ENCODE assay signal across 15 cellular contexts in genomic region chr2:209685963-209686362, GRCh38.
DNase-seq lines count a peak whose midpoint lies in the region; ATAC-seq, FAIRE-seq and TF ChIP-seq lines count a peak whose summit lies in the region.
"Had no signal": no experiment of that assay in that cellular context is flagged by ENCODE, and none has a peak within 500 bp of the region (broad histone marks: within the 10 kb centered on the region; RNA-seq: fewer than 3 reads in every experiment).

No MANE protein-coding gene starts in this region.

- no peaks in the 10 kb centered on the region for H3K27me3 ChIP-seq in neural progenitor cell

- no peak overlapping the region for H3K4me3 ChIP-seq in neural progenitor cell
- H3K4me3 ChIP-seq in kidney (ENCODE audit: low read length in 2 of 2): no peak overlapping the region

- peak overlapping the region; percentile 7 for H3K27ac Mint-ChIP-seq in neural progenitor cell

- H3K27ac ChIP-seq in neural progenitor cell (no peak overlapping the region), kidney (ENCODE audit: low read depth in 2 of 2, low read length in 2 of 2) (no peak overlapping the region)

- no peak overlapping the region for H3K4me2 ChIP-seq in neural progenitor cell

- H3K27me3 Mint-ChIP-seq in neural progenitor cell (ENCODE audit: insufficient read depth, low read depth): peaks cover 2% of the 10 kb centered on the region

- H3K4me1 Mint-ChIP-seq in neural progenitor cell: peaks cover 62% of the 10 kb centered on the region

- H3K36me3 Mint-ChIP-seq in neural progenitor cell: peaks cover 38% of the 10 kb centered on the region

- H3K4me1 ChIP-seq in neural progenitor cell (peaks cover 37% of the 10 kb centered on the region), kidney (ENCODE audit: control insufficient read depth in 1 of 2, insufficient read depth in 1 of 2, low read depth in 1 of 2, low read length in 2 of 2) (no peaks in the 10 kb centered on the region)

- H3K9ac ChIP-seq in neural progenitor cell (no peak overlapping the region), kidney (ENCODE audit: low read length in 2 of 2) (no peak overlapping the region)

- H3K79me2 ChIP-seq in neural progenitor cell (ENCODE audit: low read depth): no peaks in the 10 kb centered on the region

- TF ChIP-seq CTCF in neural progenitor cell (IDR thresholded peaks at IDR 0.05) (no peak), kidney (IDR thresholded peaks at IDR 0.05; ENCODE audit: borderline replicate concordance, extremely low read depth, insufficient read depth) (no peak)

- peaks cover 3% of the 10 kb centered on the region for H3K9me3 Mint-ChIP-seq in neural progenitor cell

- H3K4me3 Mint-ChIP-seq in neural progenitor cell: no peak overlapping the region

- intact Hi-C loops in left cardiac atrium (cut with DNase I): no loop called here
- intact Hi-C loops in kidney (cut with DNase I): no loop called here
- intact Hi-C loops in sciatic nerve (cut with DNase I): no loop called here

- no peak overlapping the region for H2AFZ ChIP-seq in neural progenitor cell (replicated peaks)

- ATAC-seq in left cardiac atrium (peak; percentile 64 to 68), sciatic nerve (no peak)
- ATAC-seq: HCT116 had no signal

- peaks cover 24% of the 10 kb centered on the region for H3F3A ChIP-seq in neural progenitor cell (ENCODE audit: low read depth)

- peak; percentile 20 for DNase-seq in Ammon's horn (ENCODE audit: low spot score)
- peak; percentile 58 for DNase-seq in cerebellar cortex (ENCODE audit: low spot score)
- no peak for DNase-seq in left cardiac atrium
- DNase-seq in neural progenitor cell (ENCODE audit: low spot score): no peak
- no peak for DNase-seq in NK-92 (lab: John Stamatoyannopoulos, UW; ENCODE audit: unreplicated experiment)
- no peak for DNase-seq in NCI-H1092 treated with DMSO at 0.1 percent for 48 hours (lab: John Stamatoyannopoulos, UW)
- DNase-seq in kidney: no peak
- DNase-seq in sciatic nerve (ENCODE audit: low spot score): no peak
- DNase-seq: NCI-H187 treated with DMSO at 0.1 percent for 48 hours, NCI-H446, NCI-H748 treated with DMSO at 0.1 percent for 48 hours had no signal

- no peak for FAIRE-seq in kidney (lab: Jason Lieb, UNC)
- FAIRE-seq: A204.1, G401.6, GM12891 had no signal

- no peaks in the 10 kb centered on the region for H4K20me1 ChIP-seq in neural progenitor cell (ENCODE audit: low read depth)

- no peaks in the 10 kb centered on the region for H3K9me3 ChIP-seq in neural progenitor cell (ENCODE audit: low read depth)
- no peaks in the 10 kb centered on the region for H3K9me3 ChIP-seq in kidney (ENCODE audit: control insufficient read depth in 1 of 2, low read length in 2 of 2)

- H3K36me3 ChIP-seq in neural progenitor cell (no peaks in the 10 kb centered on the region), kidney (ENCODE audit: control insufficient read depth in 1 of 2, insufficient read depth in 2 of 2, low read length in 2 of 2) (no peaks in the 10 kb centered on the region)

Comparison
In these comparisons a context has a peak if more than half of its experiments do, and no peak if none do; other contexts are left out.
1. DNase-seq: peak in Ammon's horn (single experiment) and cerebellar cortex (single experiment); none in left cardiac atrium (single experiment), neural progenitor cell (single experiment), NK-92 (single experiment), NCI-H1092 treated with DMSO at 0.1 percent for 48 hours (single experiment), kidney (single experiment) and sciatic nerve (single experiment).